In genomic region chr1:165890684-165891083, GRCh38 we compare ENCODE assay signal across 32 cellular contexts.
DNase-seq lines count a peak whose midpoint lies in the region; ATAC-seq and TF ChIP-seq lines count a peak whose summit lies in the region.
"Had no signal": no experiment of that assay in that cellular context is flagged by ENCODE, and none has a peak within 500 bp of the region (broad histone marks: within the 10 kb centered on the region; RNA-seq: fewer than 3 reads in every experiment).

No MANE protein-coding gene starts in this region.

- 79 to 88% methylated on average over 1 of the region's 1 CpG for WGBS in testis, 2 donors

- H3K9me3 ChIP-seq in left ventricle myocardium inferior (replicated peaks), result no peaks in the 10 kb centered on the region
- H3K9me3 ChIP-seq in testis, result no peaks in the 10 kb centered on the region
- no peaks in the 10 kb centered on the region for H3K9me3 ChIP-seq in CD4-positive, alpha-beta T cell (ENCODE audit: control insufficient read depth, low read length)
- H3K9me3 ChIP-seq: esophagus squamous epithelium, upper lobe of left lung had no signal

- no peak for TF ChIP-seq CTCF in left ventricle myocardium inferior (IDR thresholded peaks at IDR 0.05; ENCODE audit: borderline replicate concordance)
- no peak for TF ChIP-seq CTCF in brain microvascular endothelial cell (IDR thresholded peaks at IDR 0.05; ENCODE audit: low read depth, low read length, missing control alignments)
- no peak for TF ChIP-seq CTCF in testis (IDR thresholded peaks at IDR 0.05)
- no peak for TF ChIP-seq CTCF in GM13976 (IDR thresholded peaks at IDR 0.05; ENCODE audit: borderline replicate concordance, control extremely low read depth, extremely low read depth, insufficient read depth, missing control alignments)
- TF ChIP-seq CTCF in CD4-positive, alpha-beta T cell (IDR thresholded peaks at IDR 0.05), result no peak

- no peaks in the 10 kb centered on the region for H3K9me3 Mint-ChIP-seq in CD4-positive, alpha-beta T cell
- H3K9me3 Mint-ChIP-seq: activated naive CD8-positive, alpha-beta T cell treated with anti-CD3 and anti-CD28 coated beads for 36 hours; activated T-helper 17 cell treated with anti-CD3 and anti-CD28 coated beads, Interleukin-2, amount 50 U/mL, for 72 hours; stimulated activated naive CD8-positive, alpha-beta T cell treated with anti-CD3 and anti-CD28 coated beads, Interleukin-15, Interleukin-2, amounts not matched to agents 100 ng/mL and 50 ng/mL, for 24 hours had no signal

- H3K27me3 ChIP-seq in left ventricle myocardium inferior (ENCODE audit: low read depth), result no peaks in the 10 kb centered on the region
- no peaks in the 10 kb centered on the region for H3K27me3 ChIP-seq in brain microvascular endothelial cell (replicated peaks)
- no peaks in the 10 kb centered on the region for H3K27me3 ChIP-seq in testis
- no peaks in the 10 kb centered on the region for H3K27me3 ChIP-seq in CD4-positive, alpha-beta T cell (ENCODE audit: control insufficient read depth, insufficient read depth, low read length)
- H3K27me3 ChIP-seq: esophagus squamous epithelium, upper lobe of left lung had no signal

- CTCF ChIA-PET in CD4-positive, alpha-beta T cell (lab: Charles Lee), result no interaction called here

- H3K4me3 Mint-ChIP-seq in CD4-positive, alpha-beta T cell, result no peak overlapping the region
- H3K4me3 Mint-ChIP-seq: activated naive CD8-positive, alpha-beta T cell treated with anti-CD3 and anti-CD28 coated beads for 36 hours; activated T-helper 17 cell treated with anti-CD3 and anti-CD28 coated beads, Interleukin-2, amount 50 U/mL, for 72 hours; B cell; brain; endodermal cell; naive thymus-derived CD4-positive, alpha-beta T cell; stimulated activated naive CD8-positive, alpha-beta T cell treated with anti-CD3 and anti-CD28 coated beads, Interleukin-15, Interleukin-2, amounts not matched to agents 100 ng/mL and 50 ng/mL, for 24 hours had no signal

- H3K36me3 Mint-ChIP-seq in CD4-positive, alpha-beta T cell (ENCODE audit: low read depth), result no peaks in the 10 kb centered on the region

- no peak overlapping the region for H3K27ac Mint-ChIP-seq in CD4-positive, alpha-beta T cell
- H3K27ac Mint-ChIP-seq: activated naive CD8-positive, alpha-beta T cell treated with anti-CD3 and anti-CD28 coated beads for 36 hours; activated T-helper 17 cell treated with anti-CD3 and anti-CD28 coated beads, Interleukin-2, amount 50 U/mL, for 72 hours; B cell; naive thymus-derived CD4-positive, alpha-beta T cell; stimulated activated naive CD8-positive, alpha-beta T cell treated with anti-CD3 and anti-CD28 coated beads, Interleukin-15, Interleukin-2, amounts not matched to agents 100 ng/mL and 50 ng/mL, for 24 hours had no signal

- intact Hi-C loops in Right ventricle myocardium inferior (cut with DNase I) (no loop called here), left ventricle myocardium inferior (cut with micrococcal nuclease) (no loop called here), testis (cut with DNase I; ENCODE audit: low total_unique reads) (no loop called here)
- intact Hi-C loops in CD4-positive, alpha-beta T cell (cut with DNase I, micrococcal nuclease), result no loop called here

- no peaks in the 10 kb centered on the region for H3K27me3 Mint-ChIP-seq in CD4-positive, alpha-beta T cell
- H3K27me3 Mint-ChIP-seq: activated naive CD8-positive, alpha-beta T cell treated with anti-CD3 and anti-CD28 coated beads for 36 hours; activated T-helper 17 cell treated with anti-CD3 and anti-CD28 coated beads, Interleukin-2, amount 50 U/mL, for 72 hours; B cell; brain; stimulated activated naive CD8-positive, alpha-beta T cell treated with anti-CD3 and anti-CD28 coated beads, Interleukin-15, Interleukin-2, amounts not matched to agents 100 ng/mL and 50 ng/mL, for 24 hours had no signal

- DNase-seq in Right ventricle myocardium inferior (ENCODE audit: missing footprints) (no peak), left ventricle myocardium inferior (no peak), brain microvascular endothelial cell (no peak), left lobe of liver (ENCODE audit: low spot score) (peak; percentile 69), testis (peak; percentile 86), GM13976 (ENCODE audit: low spot score) (no peak)
- no peak for DNase-seq in CD4-positive, alpha-beta T cell
- DNase-seq: activated CD4-positive, alpha-beta T cell treated with anti-CD3 and anti-CD28 coated beads, Interleukin-2, amount 50 U/mL, for 48 hours; activated CD8-positive, alpha-beta memory T cell treated with anti-CD3 and anti-CD28 coated beads, Interleukin-2, amount 50 U/mL, for 4 hours; activated naive CD8-positive, alpha-beta T cell treated with anti-CD3 and anti-CD28 coated beads for 36 hours; cortex of kidney; endodermal cell; esophagus squamous epithelium; GF-D8; glutamatergic neuron; mesendoderm; naive thymus-derived CD4-positive, alpha-beta T cell; NCI-H2081 treated with DMSO at 0.1 percent for 48 hours; NCI-H446; NCI-H82; nucleus accumbens; OCI-M1; retina; SHP77; stimulated activated CD4-positive, alpha-beta T cell treated with anti-CD3 and anti-CD28 coated beads, Interleukin-12 subunit alpha, Interleukin-12 subunit beta, amount 100 ng/mL, for 4 hours; stimulated activated CD4-positive, alpha-beta T cell treated with anti-CD3 and anti-CD28 coated beads, Interleukin-4, amount 100 ng/mL, for 24 hours; upper lobe of left lung had no signal

- POLR2A ChIA-PET in CD4-positive, alpha-beta T cell (lab: Charles Lee), result no interaction called here

- H3K36me3 ChIP-seq in left ventricle myocardium inferior (peaks cover 5% of the 10 kb centered on the region), brain microvascular endothelial cell (replicated peaks) (peaks cover 15% of the 10 kb centered on the region), testis (ENCODE audit: low read depth, missing control alignments) (no peaks in the 10 kb centered on the region)

- ATAC-seq in Right ventricle myocardium inferior, result peak; percentile 77
- peak; percentile 82 for ATAC-seq in left lobe of liver
- ATAC-seq in CD4-positive, alpha-beta T cell (ENCODE audit: poor library complexity), result no peak
- ATAC-seq in HG03045 (IDR thresholded peaks at IDR 0.05; ENCODE audit: unreplicated experiment), result no peak
- ATAC-seq: activated T-helper 17 cell treated with anti-CD3 and anti-CD28 coated beads, Interleukin-2, amount 50 U/mL, for 72 hours; naive thymus-derived CD4-positive, alpha-beta T cell had no signal

- in situ Hi-C loops in brain microvascular endothelial cell (cut with HindIII; ENCODE audit: low pct_ligation_motif_present, low sequenced_read_pairs), result no loop called here
- in situ Hi-C loops in GM13976 (cut with MboI; ENCODE audit: low sequenced_read_pairs, unreplicated experiment), result no loop called here

- H3K4me1 Mint-ChIP-seq in CD4-positive, alpha-beta T cell (ENCODE audit: low read depth), result no peaks in the 10 kb centered on the region
- H3K4me1 Mint-ChIP-seq: activated naive CD8-positive, alpha-beta T cell treated with anti-CD3 and anti-CD28 coated beads for 36 hours; brain had no signal

- peaks cover 31% of the 10 kb centered on the region for H3K4me1 ChIP-seq in left ventricle myocardium inferior
- peaks cover 10% of the 10 kb centered on the region for H3K4me1 ChIP-seq in testis
- H3K4me1 ChIP-seq: upper lobe of left lung had no signal

- no peak overlapping the region for H3K4me3 ChIP-seq in left ventricle myocardium inferior
- no peak overlapping the region for H3K4me3 ChIP-seq in brain microvascular endothelial cell (ENCODE audit: low read depth, low read length)
- no peak overlapping the region for H3K4me3 ChIP-seq in testis
- H3K4me3 ChIP-seq: esophagus squamous epithelium, upper lobe of left lung had no signal

- H3K27ac ChIP-seq in left ventricle myocardium inferior (replicated peaks) (no peak overlapping the region), brain microvascular endothelial cell (peak overlapping the region; percentile 87), testis (no peak overlapping the region)
- H3K27ac ChIP-seq in CD4-positive, alpha-beta T cell (ENCODE audit: low read depth, low read length), result no peak overlapping the region
- H3K27ac ChIP-seq: esophagus squamous epithelium, upper lobe of left lung had no signal

- TF ChIP-seq POLR2A in testis (IDR thresholded peaks at IDR 0.05), result no peak

Comparison
In these comparisons a context has a peak if more than half of its experiments do, and no peak if none do; other contexts are left out.
1. ATAC-seq: peak in Right ventricle myocardium inferior (single experiment) and left lobe of liver (single experiment); none in CD4-positive, alpha-beta T cell (single experiment) and HG03045 (single experiment).
2. DNase-seq: peak in left lobe of liver (single experiment) and testis (single experiment); none in Right ventricle myocardium inferior (single experiment), left ventricle myocardium inferior (single experiment), brain microvascular endothelial cell (single experiment), GM13976 (single experiment) and CD4-positive, alpha-beta T cell (0 of 10).